In genomic region chr1:221708076-221708571, GRCh38 we compare ENCODE assay signal across 8 cellular contexts. TPM values are rescaled to one million over a fixed set of nuclear protein-coding genes. Genes with fewer than 3 reads are reported as not detected.
DNase-seq lines count a peak whose midpoint lies in the region; ATAC-seq and TF ChIP-seq lines count a peak whose summit lies in the region.

No MANE protein-coding gene starts in this region.

- no peak for TF ChIP-seq CTCF in GM13976 (IDR thresholded peaks at IDR 0.05; ENCODE audit: borderline replicate concordance, control extremely low read depth, extremely low read depth, insufficient read depth, missing control alignments)

- peak; percentile 71 for ATAC-seq in GM21423 (IDR thresholded peaks at IDR 0.05; ENCODE audit: unreplicated experiment)
- peak; percentile 80 for ATAC-seq in stimulated activated effector memory CD8-positive, alpha-beta T cell treated with anti-CD3 and anti-CD28 coated beads, Interleukin-12 subunit alpha, Interleukin-12 subunit beta, amount 100 ng/mL, for 72 hours

- H3K4me1 Mint-ChIP-seq in IgD-negative memory B cell (peaks cover 12 to 30% (median 29%) of the 10 kb centered on the region in 3 donors), immature natural killer cell (peaks cover 74 to 80% of the 10 kb centered on the region in 2 donors)
- H3K4me1 Mint-ChIP-seq in stimulated activated effector memory CD8-positive, alpha-beta T cell treated with anti-CD3 and anti-CD28 coated beads, Interleukin-12 subunit alpha, Interleukin-12 subunit beta, amount 100 ng/mL, for 72 hours: peaks cover 62% of the 10 kb centered on the region

- H3K27me3 Mint-ChIP-seq in IgD-negative memory B cell (no peaks in the 10 kb centered on the region), immature natural killer cell (ENCODE audit: low read depth in 3 of 3) (peaks cover 10 to 14% (median 13%) of the 10 kb centered on the region in 3 donors)

- in situ Hi-C loops in GM13976 (cut with MboI; ENCODE audit: low sequenced_read_pairs, unreplicated experiment): no loop called here

- peaks cover 3% of the 10 kb centered on the region for H3K36me3 Mint-ChIP-seq in IgD-negative memory B cell
- peaks cover 7 to 18% (median 16%) of the 10 kb centered on the region in 3 donors for H3K36me3 Mint-ChIP-seq in immature natural killer cell
- peaks cover 38% of the 10 kb centered on the region for H3K36me3 Mint-ChIP-seq in stimulated activated effector memory CD8-positive, alpha-beta T cell treated with anti-CD3 and anti-CD28 coated beads, Interleukin-12 subunit alpha, Interleukin-12 subunit beta, amount 100 ng/mL, for 72 hours

- no peaks in the 10 kb centered on the region for H3K9me3 Mint-ChIP-seq in IgD-negative memory B cell
- no peaks in the 10 kb centered on the region for H3K9me3 Mint-ChIP-seq in immature natural killer cell
- no peaks in the 10 kb centered on the region for H3K9me3 Mint-ChIP-seq in stimulated activated effector memory CD8-positive, alpha-beta T cell treated with anti-CD3 and anti-CD28 coated beads, Interleukin-12 subunit alpha, Interleukin-12 subunit beta, amount 100 ng/mL, for 72 hours

- DNase-seq in GM13976 (ENCODE audit: low spot score) (peak; percentile 64), immature natural killer cell (peak; percentile 86 to 87 (median 87)), COR-L47 (lab: John Stamatoyannopoulos, UW) (no peak), hepatic stellate cell (ENCODE audit: low spot score) (no peak)
- DNase-seq in activated CD4-positive, alpha-beta T cell treated with anti-CD3 and anti-CD28 coated beads, Interleukin-2, amount 50 U/mL, for 48 hours: peak; percentile 45 to 64
- DNase-seq in stimulated activated effector memory CD8-positive, alpha-beta T cell treated with anti-CD3 and anti-CD28 coated beads, Interleukin-12 subunit alpha, Interleukin-12 subunit beta, amount 100 ng/mL, for 72 hours (ENCODE audit: low spot score in 2 of 2): peak; percentile 24 to 76

- H3K4me3 Mint-ChIP-seq in IgD-negative memory B cell (peak overlapping the region in 1 of 4 donors; percentile 56), immature natural killer cell (peak overlapping the region; percentile 39 to 67 (median 50))
- H3K4me3 Mint-ChIP-seq in stimulated activated effector memory CD8-positive, alpha-beta T cell treated with anti-CD3 and anti-CD28 coated beads, Interleukin-12 subunit alpha, Interleukin-12 subunit beta, amount 100 ng/mL, for 72 hours: peak overlapping the region; percentile 37

- H3K27ac Mint-ChIP-seq in IgD-negative memory B cell (peak overlapping the region in 2 of 3 donors; percentile 73 to 89), immature natural killer cell (peak overlapping the region; percentile 93 to 97 (median 94))
- H3K27ac Mint-ChIP-seq in stimulated activated effector memory CD8-positive, alpha-beta T cell treated with anti-CD3 and anti-CD28 coated beads, Interleukin-12 subunit alpha, Interleukin-12 subunit beta, amount 100 ng/mL, for 72 hours: peak overlapping the region; percentile 96

RNA-seq across cellular contexts. Expression of gene DUSP10, which starts 33.8 kb away (rescaled TPM):
- polyA plus RNA-seq in IgD-negative memory B cell: 8.6 TPM
- polyA plus RNA-seq in immature natural killer cell: 10 to 100 TPM; 10.7 to 25.6 (median 14.7) TPM

Comparison
In these comparisons a context has a peak if more than half of its experiments do, and no peak if none do; other contexts are left out.
1. DNase-seq: peak in GM13976 (single experiment), activated CD4-positive, alpha-beta T cell treated with anti-CD3 and anti-CD28 coated beads, Interleukin-2, amount 50 U/mL, for 48 hours (2 of 2), immature natural killer cell (3 of 3) and stimulated activated effector memory CD8-positive, alpha-beta T cell treated with anti-CD3 and anti-CD28 coated beads, Interleukin-12 subunit alpha, Interleukin-12 subunit beta, amount 100 ng/mL, for 72 hours (2 of 2); none in COR-L47 (single experiment) and hepatic stellate cell (single experiment).
2. Peak in every context shown above with its lines, with median percentiles within 50 percentile points of each other: H3K27ac Mint-ChIP-seq.